1 cellular context compared by ENCODE assay signal in the genomic region with DNA sequence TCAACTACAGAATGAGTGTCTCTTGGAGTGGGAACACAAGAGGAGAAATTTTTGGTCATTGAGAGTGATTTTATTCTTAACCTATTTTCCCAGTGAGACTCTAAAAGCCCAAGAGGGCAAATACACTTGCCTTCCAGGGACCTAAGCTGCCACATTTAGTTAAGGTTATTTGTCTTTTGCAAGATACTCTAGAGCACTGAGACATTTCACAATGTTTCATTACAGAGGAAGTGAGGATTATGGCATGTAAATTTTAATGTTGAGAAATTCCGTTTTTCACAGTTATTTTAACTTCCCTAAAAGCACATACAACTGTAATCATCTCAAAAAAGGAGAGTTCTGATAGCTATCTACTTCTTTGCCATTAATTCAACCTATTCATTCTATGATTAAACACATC.
TF ChIP-seq lines count a peak whose summit lies in the region.

No MANE protein-coding gene starts in this region.

TF ChIP-seq in HepG2, 621 proteins besides CTCF, POLR2A, EP300 and RAD21:
- no peak for TF ChIP-seq SAP130 (CRISPR knock-in tag; IDR thresholded peaks at IDR 0.05; ENCODE audit: low read depth)
- TF ChIP-seq, protein P1, sequence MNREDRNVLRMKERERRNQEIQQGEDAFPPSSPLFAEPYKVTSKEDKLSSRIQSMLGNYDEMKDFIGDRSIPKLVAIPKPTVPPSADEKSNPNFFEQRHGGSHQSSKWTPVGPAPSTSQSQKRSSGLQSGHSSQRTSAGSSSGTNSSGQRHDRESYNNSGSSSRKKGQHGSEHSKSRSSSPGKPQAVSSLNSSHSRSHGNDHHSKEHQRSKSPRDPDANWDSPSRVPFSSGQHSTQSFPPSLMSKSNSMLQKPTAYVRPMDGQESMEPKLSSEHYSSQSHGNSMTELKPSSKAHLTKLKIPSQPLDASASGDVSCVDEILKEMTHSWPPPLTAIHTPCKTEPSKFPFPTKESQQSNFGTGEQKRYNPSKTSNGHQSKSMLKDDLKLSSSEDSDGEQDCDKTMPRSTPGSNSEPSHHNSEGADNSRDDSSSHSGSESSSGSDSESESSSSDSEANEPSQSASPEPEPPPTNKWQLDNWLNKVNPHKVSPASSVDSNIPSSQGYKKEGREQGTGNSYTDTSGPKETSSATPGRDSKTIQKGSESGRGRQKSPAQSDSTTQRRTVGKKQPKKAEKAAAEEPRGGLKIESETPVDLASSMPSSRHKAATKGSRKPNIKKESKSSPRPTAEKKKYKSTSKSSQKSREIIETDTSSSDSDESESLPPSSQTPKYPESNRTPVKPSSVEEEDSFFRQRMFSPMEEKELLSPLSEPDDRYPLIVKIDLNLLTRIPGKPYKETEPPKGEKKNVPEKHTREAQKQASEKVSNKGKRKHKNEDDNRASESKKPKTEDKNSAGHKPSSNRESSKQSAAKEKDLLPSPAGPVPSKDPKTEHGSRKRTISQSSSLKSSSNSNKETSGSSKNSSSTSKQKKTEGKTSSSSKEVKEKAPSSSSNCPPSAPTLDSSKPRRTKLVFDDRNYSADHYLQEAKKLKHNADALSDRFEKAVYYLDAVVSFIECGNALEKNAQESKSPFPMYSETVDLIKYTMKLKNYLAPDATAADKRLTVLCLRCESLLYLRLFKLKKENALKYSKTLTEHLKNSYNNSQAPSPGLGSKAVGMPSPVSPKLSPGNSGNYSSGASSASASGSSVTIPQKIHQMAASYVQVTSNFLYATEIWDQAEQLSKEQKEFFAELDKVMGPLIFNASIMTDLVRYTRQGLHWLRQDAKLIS (CRISPR knock-in tag; IDR thresholded peaks at IDR 0.05): no peak
- no peak for TF ChIP-seq ARID4A (CRISPR knock-in tag; IDR thresholded peaks at IDR 0.05; ENCODE audit: borderline replicate concordance)
- no peak for TF ChIP-seq RFX3 (CRISPR knock-in tag; IDR thresholded peaks at IDR 0.05)
- TF ChIP-seq TBX3 (IDR thresholded peaks at IDR 0.05; ENCODE audit: borderline replicate concordance): no peak
- no peak for TF ChIP-seq ZC3H13 (CRISPR knock-in tag; IDR thresholded peaks at IDR 0.05)
- TF ChIP-seq DNMT3B (CRISPR knock-in tag; conservative IDR thresholded peaks at IDR 0.05): no peak
- TF ChIP-seq ELF1 (CRISPR knock-in tag; IDR thresholded peaks at IDR 0.05): no peak
- TF ChIP-seq ZNF510 (CRISPR knock-in tag; IDR thresholded peaks at IDR 0.05; ENCODE audit: low read depth): no peak
- no peak for TF ChIP-seq ETS1 (CRISPR knock-in tag; IDR thresholded peaks at IDR 0.05)
- TF ChIP-seq GMEB1 (CRISPR knock-in tag; IDR thresholded peaks at IDR 0.05; ENCODE audit: borderline replicate concordance): no peak
- no peak for TF ChIP-seq KLF13 (CRISPR knock-in tag; IDR thresholded peaks at IDR 0.05)
- TF ChIP-seq FOXP1 (IDR thresholded peaks at IDR 0.05): no peak
- TF ChIP-seq FOXP1 (CRISPR knock-in tag; IDR thresholded peaks at IDR 0.05): no peak
- no peak for TF ChIP-seq ZSCAN12 (CRISPR knock-in tag; IDR thresholded peaks at IDR 0.05)
- no peak for TF ChIP-seq ZBED4 (CRISPR knock-in tag; IDR thresholded peaks at IDR 0.05; ENCODE audit: borderline replicate concordance)
- TF ChIP-seq ZNF672 (CRISPR knock-in tag; IDR thresholded peaks at IDR 0.05): no peak
- no peak for TF ChIP-seq ZSCAN25 (CRISPR knock-in tag; IDR thresholded peaks at IDR 0.05)
- TF ChIP-seq, protein P2, sequence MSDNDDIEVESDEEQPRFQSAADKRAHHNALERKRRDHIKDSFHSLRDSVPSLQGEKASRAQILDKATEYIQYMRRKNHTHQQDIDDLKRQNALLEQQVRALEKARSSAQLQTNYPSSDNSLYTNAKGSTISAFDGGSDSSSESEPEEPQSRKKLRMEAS (IDR thresholded peaks at IDR 0.05): no peak
- TF ChIP-seq ZNF766 (CRISPR knock-in tag; IDR thresholded peaks at IDR 0.05; ENCODE audit: borderline replicate concordance): no peak
TF ChIP-seq in HepG2: peak in this region for 0.
